ENCODE assay signal across 13 cellular contexts in genomic region chr14:56487761-56488160, GRCh38.
DNase-seq lines count a peak whose midpoint lies in the region; FAIRE-seq and TF ChIP-seq lines count a peak whose summit lies in the region.
"Had no signal": no experiment of that assay in that cellular context is flagged by ENCODE, and none has a peak within 500 bp of the region (broad histone marks: within the 10 kb centered on the region; RNA-seq: fewer than 3 reads in every experiment).

No MANE protein-coding gene starts in this region.

- no peak for FAIRE-seq in kidney (lab: Jason Lieb, UNC)

- H3K9ac ChIP-seq in kidney (ENCODE audit: low read length in 2 of 2) = no peak overlapping the region

- intact Hi-C loops in kidney (cut with DNase I) = no loop called here

- H3K36me3 Mint-ChIP-seq in type B pancreatic cell = no peaks in the 10 kb centered on the region
- H3K36me3 Mint-ChIP-seq: naive thymus-derived CD4-positive, alpha-beta T cell had no signal

- H3K4me3 Mint-ChIP-seq in type B pancreatic cell = no peak overlapping the region
- H3K4me3 Mint-ChIP-seq: naive thymus-derived CD4-positive, alpha-beta T cell had no signal

- no peak for TF ChIP-seq CTCF in AG10803 (conservative IDR thresholded peaks at IDR 0.05; ENCODE audit: low read length)
- no peak for TF ChIP-seq CTCF in cardiac fibroblast (IDR thresholded peaks at IDR 0.05; ENCODE audit: low read depth, low read length)
- TF ChIP-seq CTCF in type B pancreatic cell (conservative IDR thresholded peaks at IDR 0.05) = no peak
- no peak for TF ChIP-seq CTCF in kidney (IDR thresholded peaks at IDR 0.05; ENCODE audit: borderline replicate concordance, extremely low read depth, insufficient read depth)

- H3K4me1 ChIP-seq in kidney (ENCODE audit: control insufficient read depth in 1 of 2, insufficient read depth in 1 of 2, low read depth in 1 of 2, low read length in 2 of 2) = peaks cover 0 to 2% of the 10 kb centered on the region in 2 donors
- H3K4me1 ChIP-seq: psoas muscle had no signal

- H3K36me3 ChIP-seq in kidney (ENCODE audit: control insufficient read depth in 1 of 2, insufficient read depth in 2 of 2, low read length in 2 of 2) = no peaks in the 10 kb centered on the region
- H3K36me3 ChIP-seq: BE2C had no signal

- peaks cover 5% of the 10 kb centered on the region for H3K4me1 Mint-ChIP-seq in type B pancreatic cell (ENCODE audit: unreplicated experiment)

- DNase-seq in AG10803 (ENCODE audit: low read depth) (peak; percentile 24), LHCN-M2 (ENCODE audit: low read depth) (peak; percentile 45), cardiac fibroblast (ENCODE audit: low read depth in 2 of 2) (peak; percentile 13 to 88), kidney tubule cell (ENCODE audit: low spot score) (peak; percentile 53), DMS 273 treated with DMSO at 0.1 percent for 48 hours (lab: John Stamatoyannopoulos, UW) (no peak), type B pancreatic cell (ENCODE audit: extremely low spot score, unreplicated experiment) (no peak), kidney (no peak)
- DNase-seq in stimulated activated naive CD4-positive, alpha-beta T cell (lab: John Stamatoyannopoulos, UW) = no peak
- DNase-seq: BE2C; naive thymus-derived CD4-positive, alpha-beta T cell; NCI-H510A; psoas muscle had no signal

- no peak overlapping the region for H3K27ac ChIP-seq in kidney (ENCODE audit: low read depth in 2 of 2, low read length in 2 of 2)
- H3K27ac ChIP-seq: coronary artery, psoas muscle had no signal

- H3K9me3 ChIP-seq in kidney (ENCODE audit: control insufficient read depth in 1 of 2, low read length in 2 of 2) = no peaks in the 10 kb centered on the region
- H3K9me3 ChIP-seq: BE2C, psoas muscle had no signal

- H3K4me3 ChIP-seq in AG10803 (ENCODE audit: low read length) (no peak overlapping the region), cardiac fibroblast (replicated peaks in 1 of 2; ENCODE audit: low read depth in 2 of 2, low read length in 2 of 2) (no peak overlapping the region), kidney (ENCODE audit: low read length in 2 of 2) (no peak overlapping the region)
- H3K4me3 ChIP-seq: coronary artery, psoas muscle had no signal

- H3K27ac Mint-ChIP-seq in type B pancreatic cell = no peak overlapping the region
- H3K27ac Mint-ChIP-seq: naive thymus-derived CD4-positive, alpha-beta T cell had no signal

- H3K9me3 Mint-ChIP-seq in type B pancreatic cell = no peaks in the 10 kb centered on the region
- H3K9me3 Mint-ChIP-seq: naive thymus-derived CD4-positive, alpha-beta T cell had no signal

- H3K27me3 Mint-ChIP-seq in type B pancreatic cell = peaks cover 14% of the 10 kb centered on the region

Comparison
In these comparisons a context has a peak if more than half of its experiments do, and no peak if none do; other contexts are left out.
1. DNase-seq: peak in AG10803 (single experiment), LHCN-M2 (single experiment), cardiac fibroblast (2 of 2) and kidney tubule cell (single experiment); none in stimulated activated naive CD4-positive, alpha-beta T cell (0 of 6), DMS 273 treated with DMSO at 0.1 percent for 48 hours (single experiment), type B pancreatic cell (single experiment) and kidney (single experiment).